16 cellular contexts compared by ENCODE assay signal in the genomic region with DNA sequence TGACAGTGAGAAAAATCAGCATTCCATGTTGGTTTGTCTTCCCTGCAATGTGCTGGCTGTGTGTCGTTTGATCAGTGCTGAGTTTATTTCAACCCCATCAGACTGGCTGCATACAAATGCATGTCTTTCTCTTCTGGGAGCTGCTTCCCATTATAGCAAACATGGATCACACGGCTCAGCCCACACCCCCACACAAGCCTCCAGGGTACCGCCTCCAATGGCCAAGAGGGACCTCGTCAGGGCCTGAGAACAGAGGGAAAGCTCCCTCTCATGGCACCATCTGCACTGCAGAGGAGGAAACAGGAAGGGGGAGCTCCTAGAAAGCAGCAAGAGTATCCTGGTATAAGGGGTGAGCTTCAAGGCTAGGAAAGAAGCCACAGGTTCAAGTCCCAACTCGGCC.
"Had no signal": no experiment of that assay in that cellular context is flagged by ENCODE, and none has a peak within 500 bp of the region (broad histone marks: within the 10 kb centered on the region; RNA-seq: fewer than 3 reads in every experiment).

No MANE protein-coding gene starts in this region.

- DNase-seq: brain microvascular endothelial cell; cerebellar nuclear complex; foreskin keratinocyte; mucosa of descending colon; naive thymus-derived CD8-positive, alpha-beta T cell; nucleus accumbens; spleen; stimulated activated CD4-positive, alpha-beta T cell treated with anti-CD3 and anti-CD28 coated beads, Interleukin-1b, Interleukin-23, amount 100 ng/mL, for 48 hours; stimulated activated naive CD4-positive, alpha-beta T cell; substantia nigra had no signal

- H3K4me3 Mint-ChIP-seq: activated naive CD4-positive, alpha-beta T cell treated with anti-CD3 and anti-CD28 coated beads, Interleukin-2, amount 50 U/mL, for 24 hours; naive thymus-derived CD8-positive, alpha-beta T cell; type B pancreatic cell had no signal

- H3K4me3 ChIP-seq: esophagus muscularis mucosa, mucosa of descending colon, prostate gland, spleen had no signal

- H3K27ac Mint-ChIP-seq: activated naive CD4-positive, alpha-beta T cell treated with anti-CD3 and anti-CD28 coated beads, Interleukin-2, amount 50 U/mL, for 24 hours; naive thymus-derived CD8-positive, alpha-beta T cell; type B pancreatic cell had no signal

- H3K9me3 ChIP-seq: prostate gland had no signal

- H3K27me3 Mint-ChIP-seq: activated naive CD4-positive, alpha-beta T cell treated with anti-CD3 and anti-CD28 coated beads, Interleukin-2, amount 50 U/mL, for 24 hours; type B pancreatic cell had no signal

- H3K36me3 Mint-ChIP-seq: activated naive CD4-positive, alpha-beta T cell treated with anti-CD3 and anti-CD28 coated beads, Interleukin-2, amount 50 U/mL, for 24 hours had no signal

- H3K4me1 Mint-ChIP-seq: activated naive CD4-positive, alpha-beta T cell treated with anti-CD3 and anti-CD28 coated beads, Interleukin-2, amount 50 U/mL, for 24 hours had no signal

- H3K36me3 ChIP-seq: brain microvascular endothelial cell, prostate gland, spleen had no signal

- H3K27me3 ChIP-seq: brain microvascular endothelial cell, esophagus muscularis mucosa, foreskin keratinocyte, spleen had no signal

- H3K27ac ChIP-seq: brain microvascular endothelial cell, esophagus muscularis mucosa, foreskin keratinocyte, prostate gland, spleen had no signal

- ATAC-seq: activated CD4-positive, CD25-positive, alpha-beta regulatory T cell treated with anti-CD3 and anti-CD28 coated beads, Interleukin-2, amount 50 U/mL, for 24 hours; foreskin keratinocyte; mucosa of descending colon; naive thymus-derived CD8-positive, alpha-beta T cell; sciatic nerve had no signal

- H3K4me1 ChIP-seq: foreskin keratinocyte, prostate gland, spleen had no signal
